Comparison of ENCODE assay signal across 1 cellular context in the genomic region with DNA sequence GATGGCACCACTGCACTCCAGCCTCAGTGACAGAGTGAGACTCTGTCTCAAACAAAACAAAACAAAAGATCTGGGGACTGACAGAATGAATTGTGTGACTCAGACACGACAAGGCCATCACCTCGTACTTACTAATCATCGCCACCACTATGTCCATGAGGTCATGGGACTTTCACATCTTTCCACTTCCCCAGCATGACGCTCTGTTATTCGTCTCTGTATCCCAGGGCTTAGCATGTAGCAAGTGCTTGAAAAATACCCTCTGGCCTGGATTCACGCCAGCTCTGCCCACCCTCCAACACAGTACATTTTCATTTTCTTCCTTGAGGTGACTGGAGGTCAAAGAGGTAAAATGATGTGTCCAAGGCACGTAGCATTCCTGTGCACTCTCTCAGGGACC.
TF ChIP-seq lines count a peak whose summit lies in the region.

No MANE protein-coding gene starts in this region.

TF ChIP-seq in H1, 55 proteins besides CTCF, POLR2A, EP300 and RAD21:
- TF ChIP-seq MAFK (IDR thresholded peaks at IDR 0.05; ENCODE audit: low read depth, low read length) (no peak), JUN (IDR thresholded peaks at IDR 0.05; ENCODE audit: low read depth, low read length) (no peak)
